ENCODE assay signal across 1 cellular context in genomic region chr4:71566856-71567255, GRCh38.
TF ChIP-seq lines count a peak whose summit lies in the region.

No MANE protein-coding gene starts in this region.

TF ChIP-seq in H1, 55 proteins besides CTCF, POLR2A, EP300 and RAD21:
- TF ChIP-seq ATF3 (IDR thresholded peaks at IDR 0.05; ENCODE audit: insufficient read depth, low read depth, low read length) (no peak), TEAD4 (IDR thresholded peaks at IDR 0.05; ENCODE audit: low read depth, low read length) (peak; percentile 80)
TF ChIP-seq in H1: peak in this region for 1.
